In the genomic region with DNA sequence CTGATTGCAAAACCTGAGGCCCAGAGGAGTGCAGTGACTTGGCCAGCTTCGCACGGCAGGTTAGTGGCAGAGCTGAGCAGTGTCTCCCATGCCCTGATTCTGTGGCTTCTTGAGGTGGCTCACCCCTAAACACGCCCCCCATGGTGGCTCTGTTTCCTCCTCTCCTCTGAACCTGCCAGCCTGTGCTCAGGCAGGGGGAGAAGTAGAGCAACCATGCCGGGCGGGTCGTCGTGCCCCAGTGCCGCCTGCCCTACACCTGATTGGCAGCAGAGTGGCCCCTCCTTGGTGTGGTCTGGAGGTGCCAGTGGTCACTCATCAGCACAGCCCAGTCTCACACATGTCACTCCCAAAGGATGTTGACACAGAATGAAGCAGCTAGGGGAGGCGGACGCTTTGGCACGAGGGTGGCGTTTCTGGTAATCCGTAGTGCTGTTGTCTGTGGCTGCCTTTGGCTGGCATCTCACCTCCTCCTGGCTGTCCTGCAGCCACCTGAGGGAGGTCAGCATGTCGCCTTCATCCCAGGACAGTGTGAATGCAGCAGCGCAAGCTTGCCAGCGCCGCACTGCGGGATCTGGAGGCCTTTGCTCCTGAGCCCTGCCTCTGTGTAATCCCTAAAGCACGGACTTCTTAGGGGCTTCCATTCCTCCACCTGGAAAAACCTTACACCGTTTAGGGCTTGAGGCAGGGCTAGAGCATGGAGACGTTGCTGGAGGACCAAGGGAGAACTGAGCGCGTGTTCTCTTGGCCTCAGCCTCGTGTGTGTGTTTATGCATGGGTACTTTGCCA, we compare ENCODE assay signal across 10 cellular contexts.
DNase-seq lines count a peak whose midpoint lies in the region; ATAC-seq, FAIRE-seq and TF ChIP-seq lines count a peak whose summit lies in the region.
"Had no signal": no experiment of that assay in that cellular context is flagged by ENCODE, and none has a peak within 500 bp of the region (broad histone marks: within the 10 kb centered on the region; RNA-seq: fewer than 3 reads in every experiment).

No MANE protein-coding gene starts in this region.

- CTCF ChIA-PET in CD4-positive, alpha-beta memory T cell (lab: Charles Lee; ENCODE audit: partially characterized antibody): interaction anchor here (1.0 to 3.8 kb wide), 9 partner anchors 8 to 104 kb away, joined by 3 to 17 read pairs (median 6); no protein-coding TSS in a partner anchor

- H3K4me3 ChIP-seq in CD4-positive, alpha-beta memory T cell (ENCODE audit: low read length in 2 of 2): peak overlapping the region; percentile 47 to 60
- no peak overlapping the region for H3K4me3 ChIP-seq in SJCRH30

- H3K27ac ChIP-seq in CD4-positive, alpha-beta memory T cell (ENCODE audit: low read depth, low read length): peak overlapping the region; percentile 90
- peak overlapping the region; percentile 2; the same call in 1 of the 2 replicates for H3K27ac ChIP-seq in SJCRH30

- ATAC-seq in central memory CD8-positive, alpha-beta T cell (replicated peaks; ENCODE audit: extremely low read depth, poor library complexity, severe bottlenecking): peak; percentile 70
- ATAC-seq in HG02763 (IDR thresholded peaks at IDR 0.05; ENCODE audit: unreplicated experiment) (no peak), GM18873 (IDR thresholded peaks at IDR 0.05; ENCODE audit: low FRiP score, unreplicated experiment) (no peak)

- H3K4me1 ChIP-seq in CD4-positive, alpha-beta memory T cell (ENCODE audit: insufficient read depth, low read length): peaks cover 100% of the 10 kb centered on the region
- H3K4me1 ChIP-seq in SJCRH30: peaks cover 80% of the 10 kb centered on the region

- peaks cover 8% of the 10 kb centered on the region for H3K36me3 ChIP-seq in CD4-positive, alpha-beta memory T cell (ENCODE audit: insufficient read depth, low read length)
- H3K36me3 ChIP-seq in SJCRH30: no peaks in the 10 kb centered on the region

- no peaks in the 10 kb centered on the region for H3K9me3 Mint-ChIP-seq in CD4-positive, alpha-beta memory T cell
- H3K9me3 Mint-ChIP-seq in central memory CD8-positive, alpha-beta T cell: no peaks in the 10 kb centered on the region
- no peaks in the 10 kb centered on the region for H3K9me3 Mint-ChIP-seq in nephron

- DNase-seq in CD4-positive, alpha-beta memory T cell: peak in 2 of 5 donors; percentile 58 to 67
- no peak for DNase-seq in SJCRH30
- DNase-seq in central memory CD8-positive, alpha-beta T cell (ENCODE audit: low spot score in 2 of 2): no peak
- no peak for DNase-seq in GM19239 (ENCODE audit: insufficient read length, low spot score)
- no peak for DNase-seq in SW480 (ENCODE audit: low spot score)
- DNase-seq: kidney glomerular epithelial cell, NCI-H2107 had no signal

- H3K36me3 Mint-ChIP-seq in CD4-positive, alpha-beta memory T cell: peaks cover 3 to 19% of the 10 kb centered on the region in 2 donors
- peaks cover 4% of the 10 kb centered on the region for H3K36me3 Mint-ChIP-seq in central memory CD8-positive, alpha-beta T cell (ENCODE audit: insufficient read depth)
- H3K36me3 Mint-ChIP-seq in nephron (ENCODE audit: low read depth): no peaks in the 10 kb centered on the region

- peak overlapping the region; percentile 77 to 92 (median 88) for H3K4me3 Mint-ChIP-seq in CD4-positive, alpha-beta memory T cell
- peak overlapping the region; percentile 77 for H3K4me3 Mint-ChIP-seq in central memory CD8-positive, alpha-beta T cell
- H3K4me3 Mint-ChIP-seq in nephron: peak overlapping the region; percentile 71 to 80 (median 80)

- POLR2A ChIA-PET in CD4-positive, alpha-beta memory T cell (lab: Charles Lee; ENCODE audit: partially characterized antibody): interaction anchor here (0.8 to 97.0 kb wide), 12 partner anchors 4 to 523 kb away, joined by 3 to 6031 read pairs (median 9); partner anchors contain the start of gene TNRC6C

- H3K27me3 ChIP-seq in CD4-positive, alpha-beta memory T cell (ENCODE audit: insufficient read depth, low read length): no peaks in the 10 kb centered on the region
- no peaks in the 10 kb centered on the region for H3K27me3 ChIP-seq in SJCRH30

- FAIRE-seq in GM19239 (lab: Jason Lieb, UNC): no peak

- intact Hi-C loops in CD4-positive, alpha-beta memory T cell (cut with micrococcal nuclease): loop anchor here (1.0 kb wide), 1 partner anchor 10 kb away; no protein-coding TSS in a partner anchor

- no peak for TF ChIP-seq CTCF in nephron (IDR thresholded peaks at IDR 0.05; ENCODE audit: unreplicated experiment in 3 of 3)

- no peaks in the 10 kb centered on the region for H3K27me3 Mint-ChIP-seq in CD4-positive, alpha-beta memory T cell
- H3K27me3 Mint-ChIP-seq in central memory CD8-positive, alpha-beta T cell: no peaks in the 10 kb centered on the region
- H3K27me3 Mint-ChIP-seq in nephron (ENCODE audit: low read depth): no peaks in the 10 kb centered on the region

- H3K27ac Mint-ChIP-seq in CD4-positive, alpha-beta memory T cell: peak overlapping the region; percentile 87 to 99 (median 94)
- peak overlapping the region; percentile 88 for H3K27ac Mint-ChIP-seq in central memory CD8-positive, alpha-beta T cell (ENCODE audit: low read depth)
- peak overlapping the region; percentile 98 for H3K27ac Mint-ChIP-seq in nephron

- H3K9me3 ChIP-seq in CD4-positive, alpha-beta memory T cell (ENCODE audit: control insufficient read depth in 1 of 2, low read length in 2 of 2): no peaks in the 10 kb centered on the region
- no peaks in the 10 kb centered on the region for H3K9me3 ChIP-seq in SJCRH30 (replicated peaks)

- peaks cover 53 to 98% (median 83%) of the 10 kb centered on the region in 4 donors for H3K4me1 Mint-ChIP-seq in CD4-positive, alpha-beta memory T cell
- peaks cover 71% of the 10 kb centered on the region for H3K4me1 Mint-ChIP-seq in central memory CD8-positive, alpha-beta T cell
- peaks cover 90% of the 10 kb centered on the region for H3K4me1 Mint-ChIP-seq in nephron
